ENCODE assay signal across 1 cellular context in the genomic region with DNA sequence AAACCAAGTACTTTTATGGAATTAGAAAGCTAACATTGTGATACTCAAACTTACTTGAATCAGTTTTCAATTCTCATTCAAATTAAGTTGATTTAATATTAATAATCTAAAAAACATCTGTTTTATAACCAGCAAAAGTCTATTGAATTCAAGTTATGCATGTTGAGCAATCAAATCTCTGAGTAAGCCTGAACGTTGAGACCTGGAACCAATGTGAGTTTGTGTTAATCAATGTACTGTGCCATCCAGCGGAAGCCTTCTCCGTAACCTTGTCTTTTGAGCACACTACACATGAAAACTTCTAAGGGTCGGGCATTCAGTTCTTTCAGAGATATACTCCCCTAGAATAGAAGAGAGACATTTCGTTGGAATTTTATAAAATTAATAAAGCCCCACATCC.
TF ChIP-seq lines count a peak whose summit lies in the region.

No MANE protein-coding gene starts in this region.

TF ChIP-seq in GM23338, 12 proteins besides CTCF, POLR2A, EP300 and RAD21 (continued from another document):
- TF ChIP-seq, protein P1, sequence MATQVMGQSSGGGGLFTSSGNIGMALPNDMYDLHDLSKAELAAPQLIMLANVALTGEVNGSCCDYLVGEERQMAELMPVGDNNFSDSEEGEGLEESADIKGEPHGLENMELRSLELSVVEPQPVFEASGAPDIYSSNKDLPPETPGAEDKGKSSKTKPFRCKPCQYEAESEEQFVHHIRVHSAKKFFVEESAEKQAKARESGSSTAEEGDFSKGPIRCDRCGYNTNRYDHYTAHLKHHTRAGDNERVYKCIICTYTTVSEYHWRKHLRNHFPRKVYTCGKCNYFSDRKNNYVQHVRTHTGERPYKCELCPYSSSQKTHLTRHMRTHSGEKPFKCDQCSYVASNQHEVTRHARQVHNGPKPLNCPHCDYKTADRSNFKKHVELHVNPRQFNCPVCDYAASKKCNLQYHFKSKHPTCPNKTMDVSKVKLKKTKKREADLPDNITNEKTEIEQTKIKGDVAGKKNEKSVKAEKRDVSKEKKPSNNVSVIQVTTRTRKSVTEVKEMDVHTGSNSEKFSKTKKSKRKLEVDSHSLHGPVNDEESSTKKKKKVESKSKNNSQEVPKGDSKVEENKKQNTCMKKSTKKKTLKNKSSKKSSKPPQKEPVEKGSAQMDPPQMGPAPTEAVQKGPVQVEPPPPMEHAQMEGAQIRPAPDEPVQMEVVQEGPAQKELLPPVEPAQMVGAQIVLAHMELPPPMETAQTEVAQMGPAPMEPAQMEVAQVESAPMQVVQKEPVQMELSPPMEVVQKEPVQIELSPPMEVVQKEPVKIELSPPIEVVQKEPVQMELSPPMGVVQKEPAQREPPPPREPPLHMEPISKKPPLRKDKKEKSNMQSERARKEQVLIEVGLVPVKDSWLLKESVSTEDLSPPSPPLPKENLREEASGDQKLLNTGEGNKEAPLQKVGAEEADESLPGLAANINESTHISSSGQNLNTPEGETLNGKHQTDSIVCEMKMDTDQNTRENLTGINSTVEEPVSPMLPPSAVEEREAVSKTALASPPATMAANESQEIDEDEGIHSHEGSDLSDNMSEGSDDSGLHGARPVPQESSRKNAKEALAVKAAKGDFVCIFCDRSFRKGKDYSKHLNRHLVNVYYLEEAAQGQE (IDR thresholded peaks at IDR 0.05; ENCODE audit: unreplicated experiment): no peak
- TF ChIP-seq JUNB (IDR thresholded peaks at IDR 0.05; ENCODE audit: unreplicated experiment) (no peak), EZH2phosphoT487 (IDR thresholded peaks at IDR 0.05; ENCODE audit: unreplicated experiment) (no peak), NANOG (IDR thresholded peaks at IDR 0.05; ENCODE audit: borderline replicate concordance) (no peak), EZH2 (IDR thresholded peaks at IDR 0.05; ENCODE audit: low read depth, unreplicated experiment) (no peak), ZNF114 (CRISPR knock-in tag; IDR thresholded peaks at IDR 0.05) (no peak), STAT1 (IDR thresholded peaks at IDR 0.05; ENCODE audit: unreplicated experiment) (no peak), CREB1 (CRISPR knock-in tag; IDR thresholded peaks at IDR 0.05; ENCODE audit: low read depth) (no peak), ZNF331 (CRISPR knock-in tag; IDR thresholded peaks at IDR 0.05; ENCODE audit: low read depth) (no peak)
- TF ChIP-seq, protein P2, sequence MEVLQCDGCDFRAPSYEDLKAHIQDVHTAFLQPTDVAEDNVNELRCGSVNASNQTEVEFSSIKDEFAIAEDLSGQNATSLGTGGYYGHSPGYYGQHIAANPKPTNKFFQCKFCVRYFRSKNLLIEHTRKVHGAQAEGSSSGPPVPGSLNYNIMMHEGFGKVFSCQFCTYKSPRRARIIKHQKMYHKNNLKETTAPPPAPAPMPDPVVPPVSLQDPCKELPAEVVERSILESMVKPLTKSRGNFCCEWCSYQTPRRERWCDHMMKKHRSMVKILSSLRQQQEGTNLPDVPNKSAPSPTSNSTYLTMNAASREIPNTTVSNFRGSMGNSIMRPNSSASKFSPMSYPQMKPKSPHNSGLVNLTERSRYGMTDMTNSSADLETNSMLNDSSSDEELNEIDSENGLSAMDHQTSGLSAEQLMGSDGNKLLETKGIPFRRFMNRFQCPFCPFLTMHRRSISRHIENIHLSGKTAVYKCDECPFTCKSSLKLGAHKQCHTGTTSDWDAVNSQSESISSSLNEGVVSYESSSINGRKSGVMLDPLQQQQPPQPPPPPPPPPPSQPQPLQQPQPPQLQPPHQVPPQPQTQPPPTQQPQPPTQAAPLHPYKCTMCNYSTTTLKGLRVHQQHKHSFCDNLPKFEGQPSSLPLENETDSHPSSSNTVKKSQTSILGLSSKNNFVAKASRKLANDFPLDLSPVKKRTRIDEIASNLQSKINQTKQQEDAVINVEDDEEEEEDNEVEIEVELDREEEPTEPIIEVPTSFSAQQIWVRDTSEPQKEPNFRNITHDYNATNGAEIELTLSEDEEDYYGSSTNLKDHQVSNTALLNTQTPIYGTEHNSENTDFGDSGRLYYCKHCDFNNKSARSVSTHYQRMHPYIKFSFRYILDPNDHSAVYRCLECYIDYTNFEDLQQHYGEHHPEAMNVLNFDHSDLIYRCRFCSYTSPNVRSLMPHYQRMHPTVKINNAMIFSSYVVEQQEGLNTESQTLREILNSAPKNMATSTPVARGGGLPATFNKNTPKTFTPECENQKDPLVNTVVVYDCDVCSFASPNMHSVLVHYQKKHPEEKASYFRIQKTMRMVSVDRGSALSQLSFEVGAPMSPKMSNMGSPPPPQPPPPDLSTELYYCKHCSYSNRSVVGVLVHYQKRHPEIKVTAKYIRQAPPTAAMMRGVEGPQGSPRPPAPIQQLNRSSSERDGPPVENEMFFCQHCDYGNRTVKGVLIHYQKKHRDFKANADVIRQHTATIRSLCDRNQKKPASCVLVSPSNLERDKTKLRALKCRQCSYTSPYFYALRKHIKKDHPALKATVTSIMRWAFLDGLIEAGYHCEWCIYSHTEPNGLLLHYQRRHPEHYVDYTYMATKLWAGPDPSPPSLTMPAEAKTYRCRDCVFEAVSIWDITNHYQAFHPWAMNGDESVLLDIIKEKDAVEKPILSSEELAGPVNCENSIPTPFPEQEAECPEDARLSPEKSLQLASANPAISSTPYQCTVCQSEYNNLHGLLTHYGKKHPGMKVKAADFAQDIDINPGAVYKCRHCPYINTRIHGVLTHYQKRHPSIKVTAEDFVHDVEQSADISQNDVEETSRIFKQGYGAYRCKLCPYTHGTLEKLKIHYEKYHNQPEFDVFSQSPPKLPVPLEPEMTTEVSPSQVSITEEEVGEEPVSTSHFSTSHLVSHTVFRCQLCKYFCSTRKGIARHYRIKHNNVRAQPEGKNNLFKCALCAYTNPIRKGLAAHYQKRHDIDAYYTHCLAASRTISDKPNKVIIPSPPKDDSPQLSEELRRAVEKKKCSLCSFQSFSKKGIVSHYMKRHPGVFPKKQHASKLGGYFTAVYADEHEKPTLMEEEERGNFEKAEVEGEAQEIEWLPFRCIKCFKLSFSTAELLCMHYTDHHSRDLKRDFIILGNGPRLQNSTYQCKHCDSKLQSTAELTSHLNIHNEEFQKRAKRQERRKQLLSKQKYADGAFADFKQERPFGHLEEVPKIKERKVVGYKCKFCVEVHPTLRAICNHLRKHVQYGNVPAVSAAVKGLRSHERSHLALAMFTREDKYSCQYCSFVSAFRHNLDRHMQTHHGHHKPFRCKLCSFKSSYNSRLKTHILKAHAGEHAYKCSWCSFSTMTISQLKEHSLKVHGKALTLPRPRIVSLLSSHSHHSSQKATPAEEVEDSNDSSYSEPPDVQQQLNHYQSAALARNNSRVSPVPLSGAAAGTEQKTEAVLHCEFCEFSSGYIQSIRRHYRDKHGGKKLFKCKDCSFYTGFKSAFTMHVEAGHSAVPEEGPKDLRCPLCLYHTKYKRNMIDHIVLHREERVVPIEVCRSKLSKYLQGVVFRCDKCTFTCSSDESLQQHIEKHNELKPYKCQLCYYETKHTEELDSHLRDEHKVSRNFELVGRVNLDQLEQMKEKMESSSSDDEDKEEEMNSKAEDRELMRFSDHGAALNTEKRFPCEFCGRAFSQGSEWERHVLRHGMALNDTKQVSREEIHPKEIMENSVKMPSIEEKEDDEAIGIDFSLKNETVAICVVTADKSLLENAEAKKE (CRISPR knock-in tag; IDR thresholded peaks at IDR 0.05): no peak
- TF ChIP-seq, protein P3, sequence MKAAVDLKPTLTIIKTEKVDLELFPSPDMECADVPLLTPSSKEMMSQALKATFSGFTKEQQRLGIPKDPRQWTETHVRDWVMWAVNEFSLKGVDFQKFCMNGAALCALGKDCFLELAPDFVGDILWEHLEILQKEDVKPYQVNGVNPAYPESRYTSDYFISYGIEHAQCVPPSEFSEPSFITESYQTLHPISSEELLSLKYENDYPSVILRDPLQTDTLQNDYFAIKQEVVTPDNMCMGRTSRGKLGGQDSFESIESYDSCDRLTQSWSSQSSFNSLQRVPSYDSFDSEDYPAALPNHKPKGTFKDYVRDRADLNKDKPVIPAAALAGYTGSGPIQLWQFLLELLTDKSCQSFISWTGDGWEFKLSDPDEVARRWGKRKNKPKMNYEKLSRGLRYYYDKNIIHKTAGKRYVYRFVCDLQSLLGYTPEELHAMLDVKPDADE (IDR thresholded peaks at IDR 0.05): no peak
